9 cellular contexts compared by ENCODE assay signal in the genomic region with DNA sequence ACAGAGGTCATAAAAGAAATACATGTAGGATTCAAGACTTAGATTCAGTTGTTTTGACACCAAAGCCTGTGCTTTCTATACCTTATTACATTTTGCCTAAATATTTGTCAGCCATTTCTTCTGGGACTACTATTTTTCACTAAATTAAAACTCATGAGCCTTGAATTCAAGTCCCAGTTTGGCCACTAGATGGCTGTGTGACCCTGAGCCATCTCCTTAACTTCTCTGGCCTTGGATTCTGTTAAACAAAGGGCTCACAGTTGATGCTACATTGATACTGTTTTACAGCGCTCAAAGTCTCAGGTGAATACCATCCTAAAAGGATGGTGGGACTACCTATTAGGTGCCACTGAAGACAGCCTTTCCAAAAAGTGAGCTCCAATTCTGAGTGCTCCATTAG. TPM values are rescaled to one million over a fixed set of nuclear protein-coding genes. Genes with fewer than 3 reads are reported as not detected.
A peak's percentile ranks its signal among the peaks of the same experiment; 100 is the strongest.
DNase-seq lines count a peak whose midpoint lies in the region; ATAC-seq, FAIRE-seq and TF ChIP-seq lines count a peak whose summit lies in the region.
"Had no signal": no experiment of that assay in that cellular context is flagged by ENCODE, and none has a peak within 500 bp of the region (broad histone marks: within the 10 kb centered on the region; RNA-seq: fewer than 3 reads in every experiment).

No MANE protein-coding gene starts in this region.

- no peak overlapping the region for H3K9ac ChIP-seq in keratinocyte (ENCODE audit: control insufficient read depth, extremely low read depth, insufficient read depth, low read length)

- no peaks in the 10 kb centered on the region for H3K79me2 ChIP-seq in keratinocyte (ENCODE audit: control insufficient read depth, insufficient read depth, low read length)

- H3K4me1 ChIP-seq in RWPE2 (ENCODE audit: insufficient read depth, poor library complexity, severe bottlenecking) (no peaks in the 10 kb centered on the region), keratinocyte (ENCODE audit: control insufficient read depth, extremely low read depth, insufficient read depth, low read length) (no peaks in the 10 kb centered on the region), HAP-1 (no peaks in the 10 kb centered on the region), gastrocnemius medialis (no peaks in the 10 kb centered on the region)

- H4K20me1 ChIP-seq in keratinocyte (ENCODE audit: control insufficient read depth, extremely low read depth, insufficient read depth, low read length) = no peaks in the 10 kb centered on the region

- H3K9me3 ChIP-seq in RWPE2 (ENCODE audit: severe bottlenecking) = no peaks in the 10 kb centered on the region
- H3K9me3 ChIP-seq in keratinocyte (ENCODE audit: control insufficient read depth, low read depth, low read length) = no peaks in the 10 kb centered on the region
- H3K9me3 ChIP-seq in HAP-1 = no peaks in the 10 kb centered on the region
- H3K9me3 ChIP-seq in gastrocnemius medialis = no peaks in the 10 kb centered on the region

- DNase-seq in NCI-H2107 treated with DMSO at 0.1 percent for 48 hours (lab: John Stamatoyannopoulos, UW; ENCODE audit: unreplicated experiment) = peak; percentile 26
- DNase-seq in NCI-H2107 (lab: John Stamatoyannopoulos, UW) = no peak
- peak; percentile 40 for DNase-seq in HCEC 1CT
- no peak for DNase-seq in RWPE2 (ENCODE audit: low spot score)
- DNase-seq in keratinocyte (ENCODE audit: low read depth, low spot score) = no peak
- no peak for DNase-seq in HAP-1 (ENCODE audit: low spot score in 2 of 2)
- DNase-seq in activated CD4-positive, CD25-positive, alpha-beta regulatory T cell (lab: John Stamatoyannopoulos, UW) = no peak
- no peak for DNase-seq in gastrocnemius medialis

- intact Hi-C loops in gastrocnemius medialis (cut with DNase I; ENCODE audit: low total_unique reads) = no loop called here

- no peak overlapping the region for H3K4me2 ChIP-seq in keratinocyte (ENCODE audit: control insufficient read depth, extremely low read depth, insufficient read depth, low read depth, low read length)

- H3K36me3 ChIP-seq in RWPE2 (ENCODE audit: low read depth) = no peaks in the 10 kb centered on the region
- no peaks in the 10 kb centered on the region for H3K36me3 ChIP-seq in keratinocyte (ENCODE audit: control insufficient read depth in 2 of 2, extremely low read depth in 1 of 2, insufficient read depth in 2 of 2, low read length in 2 of 2)
- no peaks in the 10 kb centered on the region for H3K36me3 ChIP-seq in HAP-1 (replicated peaks)
- no peaks in the 10 kb centered on the region for H3K36me3 ChIP-seq in gastrocnemius medialis

- no peak for FAIRE-seq in keratinocyte (lab: Jason Lieb, UNC)

- H3K27ac ChIP-seq in RWPE2 (ENCODE audit: poor library complexity, severe bottlenecking) = no peak overlapping the region
- no peak overlapping the region for H3K27ac ChIP-seq in keratinocyte (ENCODE audit: control insufficient read depth, insufficient read depth, low read length)
- no peak overlapping the region for H3K27ac ChIP-seq in gastrocnemius medialis

- H2AFZ ChIP-seq in keratinocyte (ENCODE audit: control insufficient read depth, low read length) = no peak overlapping the region

- in situ Hi-C loops in HAP-1 (cut with MboI; ENCODE audit: low sequenced_read_pairs) = no loop called here
- in situ Hi-C loops in gastrocnemius medialis (cut with MboI; ENCODE audit: low sequenced_read_pairs in 4 of 4) = no loop called here

- no peak overlapping the region for H3K4me3 ChIP-seq in RWPE2 (ENCODE audit: severe bottlenecking)
- H3K4me3 ChIP-seq in keratinocyte (ENCODE audit: control insufficient read depth in 2 of 3, extremely low read depth in 1 of 3, insufficient read depth in 2 of 3, low read depth in 1 of 3, low read length in 3 of 3) = no peak overlapping the region
- no peak overlapping the region for H3K4me3 ChIP-seq in HAP-1
- H3K4me3 ChIP-seq in gastrocnemius medialis = no peak overlapping the region

- H3K27me3 ChIP-seq in RWPE2 (ENCODE audit: insufficient read depth, poor library complexity, severe bottlenecking) (peaks cover 3% of the 10 kb centered on the region), keratinocyte (ENCODE audit: control insufficient read depth, extremely low read depth, insufficient read depth, low read length) (no peaks in the 10 kb centered on the region), HAP-1 (ENCODE audit: low read depth) (no peaks in the 10 kb centered on the region; the same call in 1 of the 2 replicates), gastrocnemius medialis (no peaks in the 10 kb centered on the region)

- TF ChIP-seq CTCF in RWPE2 (IDR thresholded peaks at IDR 0.05; ENCODE audit: poor library complexity, severe bottlenecking) (peak; percentile 65), keratinocyte (optimal IDR thresholded peaks at IDR 0.05 in 1 of 3, IDR thresholded peaks at IDR 0.05 in 1 of 3, conservative IDR thresholded peaks at IDR 0.05 in 1 of 3; ENCODE audit: extremely low read depth in 1 of 3, insufficient read depth in 2 of 3, low read length in 3 of 3) (peak; percentile 38 to 59 (median 48)), gastrocnemius medialis (IDR thresholded peaks at IDR 0.05 in 4 of 5, conservative IDR thresholded peaks at IDR 0.05 in 1 of 5) (no peak)

- dilution Hi-C loops in keratinocyte (cut with MboI; ENCODE audit: extremely low pct_ligation_motif_present, low sequenced_read_pairs) = no loop called here

- no peaks in the 10 kb centered on the region for H3K9me1 ChIP-seq in keratinocyte (ENCODE audit: control insufficient read depth, extremely low read depth, insufficient read depth, low read length)

- TF ChIP-seq POLR2A in gastrocnemius medialis (IDR thresholded peaks at IDR 0.05) = no peak

- ATAC-seq in RWPE2 (ENCODE audit: low read depth) (0 out of 3 replicates have a peak, but pooled peaks have one; percentile 39), gastrocnemius medialis (no peak)

RNA-seq across cellular contexts. Expression of gene CCDC198, which starts 39.6 kb away (rescaled TPM):
- polyA plus RNA-seq in keratinocyte = not detected in 3 replicates
- not detected for polyA plus RNA-seq in keratinocyte (2011; ENCODE audit: low read depth)
- not detected in 2 replicates for polyA plus RNA-seq in keratinocyte (2011; cell fraction: cytosol; rRNA removed)
- polyA plus RNA-seq in keratinocyte (2011; cell fraction: nucleus; rRNA removed) = not detected in 2 replicates
- not detected in 2 replicates for polyA plus RNA-seq in keratinocyte (2012; ENCODE audit: low replicate concordance)
- not detected in 3 replicates for polyA minus RNA-seq in keratinocyte
- polyA minus RNA-seq in keratinocyte (2011; cell fraction: cytosol; rRNA and poly(A)+ RNA removed) = not detected
- not detected in 2 replicates for polyA minus RNA-seq in keratinocyte (2011; cell fraction: nucleus; rRNA and poly(A)+ RNA removed)
- under 1 TPM in 2 of 4 donors, not detected in 2; 0.16 to 0.39 TPM for total RNA-seq in gastrocnemius medialis
- total RNA-seq: CD4-positive, CD25-positive, alpha-beta regulatory T cell had no signal
- polyA plus RNA-seq: CD4-positive, CD25-positive, alpha-beta regulatory T cell had no signal

Comparison
In these comparisons a context has a peak if more than half of its experiments do, and no peak if none do; other contexts are left out.
1. DNase-seq: peak in NCI-H2107 treated with DMSO at 0.1 percent for 48 hours (single experiment) and HCEC 1CT (single experiment); none in NCI-H2107 (single experiment), RWPE2 (single experiment), keratinocyte (single experiment), HAP-1 (0 of 2), activated CD4-positive, CD25-positive, alpha-beta regulatory T cell (0 of 4) and gastrocnemius medialis (0 of 2).
2. CTCF ChIP-seq: peak in RWPE2 (single experiment) and keratinocyte (3 of 3); none in gastrocnemius medialis (0 of 5).